In genomic region chr17:38749222-38750043, GRCh38 we compare ENCODE assay signal across 8 cellular contexts. TPM values are rescaled to one million over a fixed set of nuclear protein-coding genes. Genes with fewer than 3 reads are reported as not detected.
DNase-seq lines count a peak whose midpoint lies in the region; ATAC-seq and TF ChIP-seq lines count a peak whose summit lies in the region.

No MANE protein-coding gene starts in this region.

- H3K4me1 Mint-ChIP-seq in T-cell = peaks cover 57 to 60% (median 60%) of the 10 kb centered on the region in 3 donors

- ATAC-seq in DND-41 (ENCODE audit: insufficient read depth, low read depth) (no peak), T-cell (replicated peaks in 1 of 4) (no peak), aorta (ENCODE audit: low FRiP score) (peak; percentile 45), HG03565 (IDR thresholded peaks at IDR 0.05; ENCODE audit: unreplicated experiment) (no peak)

- H3K36me3 Mint-ChIP-seq in T-cell = peaks cover 8% of the 10 kb centered on the region

- H3K36me3 ChIP-seq in DND-41 (ENCODE audit: insufficient read depth, low read length) (peaks cover 13% of the 10 kb centered on the region), aorta (ENCODE audit: control insufficient read depth in 1 of 2, insufficient read depth in 2 of 2, low read length in 1 of 2) (no peaks in the 10 kb centered on the region)

- TF ChIP-seq RAD21 in Ishikawa (IDR thresholded peaks at IDR 0.05; ENCODE audit: low read depth) = no peak

- H3K27ac Mint-ChIP-seq in T-cell = no peak overlapping the region

- H2AFZ ChIP-seq in DND-41 (ENCODE audit: low read depth, low read length) = no peak overlapping the region

- H3K4me2 ChIP-seq in DND-41 (ENCODE audit: insufficient read depth, low read length) = peak overlapping the region; percentile 85; the same call in 1 of the 2 replicates

- H3K4me3 ChIP-seq in DND-41 (ENCODE audit: low read depth in 1 of 2, low read length in 2 of 2) (no peak overlapping the region), epithelial cell of esophagus (ENCODE audit: low read length) (peak overlapping the region; percentile 100), aorta (ENCODE audit: low read length in 2 of 2) (peak overlapping the region; percentile 27 to 73)

- H3K27me3 ChIP-seq in DND-41 (ENCODE audit: insufficient read depth, low read length, poor library complexity) (no peaks in the 10 kb centered on the region), aorta (ENCODE audit: control insufficient read depth in 1 of 2, insufficient read depth in 2 of 2, low read length in 1 of 2) (no peaks in the 10 kb centered on the region)

- CTCF ChIA-PET in T-cell (lab: Charles Lee) = interaction anchor here in 1 of 2 donors (0.5 kb wide), 1 partner anchor 12 kb away, joined by 5 read pairs; no protein-coding TSS in a partner anchor

- POLR2A ChIA-PET in T-cell (lab: Charles Lee) = no interaction called here

- peaks cover 21 to 52% of the 10 kb centered on the region in 2 donors for H3K27me3 Mint-ChIP-seq in T-cell

- H3K4me1 ChIP-seq in DND-41 (ENCODE audit: insufficient read depth, low read length) (peaks cover 64% of the 10 kb centered on the region), aorta (ENCODE audit: control insufficient read depth in 1 of 2, insufficient read depth in 2 of 2, low read length in 2 of 2) (no peaks in the 10 kb centered on the region)

- peaks cover 55% of the 10 kb centered on the region for H3K79me2 ChIP-seq in DND-41 (ENCODE audit: insufficient read depth, low read length)

- no peaks in the 10 kb centered on the region for H3K9me3 Mint-ChIP-seq in T-cell

- peaks cover 29% of the 10 kb centered on the region for H4K20me1 ChIP-seq in DND-41 (ENCODE audit: insufficient read depth, low read length)

- WGBS in aorta, 2 donors = 0 to 1% methylated on average over 71 to 79 of the region's 79 CpGs

- DNase-seq in DND-41 = no peak
- DNase-seq in T-cell = no peak
- peak; percentile 48 for DNase-seq in epithelial cell of esophagus (ENCODE audit: low read depth)
- DNase-seq in mucosa of gallbladder (ENCODE audit: low spot score) = peak; percentile 82
- peak; percentile 91 to 94 for DNase-seq in aorta
- DNase-seq in central memory CD4-positive, alpha-beta T cell = no peak

- TF ChIP-seq EP300 in Ishikawa (IDR thresholded peaks at IDR 0.05; ENCODE audit: borderline replicate concordance) = peak; percentile 44; the same call in 1 of the 2 replicates

- H3K27ac ChIP-seq in DND-41 (ENCODE audit: low read length) (no peak overlapping the region), aorta (ENCODE audit: low read depth in 1 of 2, low read length in 2 of 2) (peak overlapping the region in 1 of 2 donors; percentile 69)

- H3K9ac ChIP-seq in DND-41 (ENCODE audit: low read depth, low read length) = no peak overlapping the region

- intact Hi-C loops in aorta (cut with DNase I) = loop anchor here in 1 of 2 donors (5.0 kb wide), 1 partner anchor 48 kb away; the partner anchor contains the start of gene PIP4K2B

- peak overlapping the region; percentile 60 to 88 (median 68) for H3K4me3 Mint-ChIP-seq in T-cell

- TF ChIP-seq CTCF in DND-41 (IDR thresholded peaks at IDR 0.05; ENCODE audit: borderline replicate concordance, extremely low read depth, low read length, poor library complexity, severe bottlenecking) (no peak), epithelial cell of esophagus (IDR thresholded peaks at IDR 0.05; ENCODE audit: insufficient read depth, low read depth, low read length, missing control alignments) (no peak)

- H3K9me3 ChIP-seq in DND-41 (ENCODE audit: insufficient read depth, low read length, severe bottlenecking) (no peaks in the 10 kb centered on the region), aorta (ENCODE audit: control insufficient read depth, low read length) (no peaks in the 10 kb centered on the region)

TF ChIP-seq in Ishikawa, 13 proteins besides CTCF, POLR2A, EP300 and RAD21:
- TF ChIP-seq YY1 (IDR thresholded peaks at IDR 0.05; ENCODE audit: low read depth) = peak; percentile 69
- no peak; the same call in none of the 2 replicates for TF ChIP-seq MAX (IDR thresholded peaks at IDR 0.05)
- TF ChIP-seq REST (IDR thresholded peaks at IDR 0.05; ENCODE audit: low read depth) = no peak
- TF ChIP-seq TEAD4 (IDR thresholded peaks at IDR 0.05) = no peak
- TF ChIP-seq TCF12 (IDR thresholded peaks at IDR 0.05; ENCODE audit: low read depth) = peak; percentile 54; the same call in 1 of the 2 replicates
- no peak for TF ChIP-seq FOXM1 (IDR thresholded peaks at IDR 0.05; ENCODE audit: borderline replicate concordance, low read depth)
- peak; percentile 71; the same call in 1 of the 2 replicates for TF ChIP-seq TAF1 (IDR thresholded peaks at IDR 0.05; ENCODE audit: low read depth)
- no peak for TF ChIP-seq CREB1 (IDR thresholded peaks at IDR 0.05; ENCODE audit: low read depth)
- TF ChIP-seq NFIC (IDR thresholded peaks at IDR 0.05) = peak; percentile 39
- TF ChIP-seq EGR1 (IDR thresholded peaks at IDR 0.05) = peak; percentile 76
- no peak for TF ChIP-seq CEBPB (IDR thresholded peaks at IDR 0.05)
- TF ChIP-seq USF1 (IDR thresholded peaks at IDR 0.05) = peak; percentile 81
- TF ChIP-seq ZBTB7A (IDR thresholded peaks at IDR 0.05; ENCODE audit: low read depth) = peak; percentile 82

RNA-seq across cellular contexts. Expression of gene PCGF2, which starts 1.3 kb away (rescaled TPM):
- total RNA-seq in T-cell (under 1 TPM in 3 of 5 donors, not detected in 2; 0.28 to 0.69 (median 0.53) TPM), mucosa of gallbladder (52.3 TPM), aorta (10 to 100 TPM; 61.4 to 75.5 TPM)
- polyA plus RNA-seq in aorta = 10 to 100 TPM; 32.8 to 33.2 TPM

RNA-seq across cellular contexts. Expression of gene PSMB3, which starts 3.1 kb away (rescaled TPM):
- total RNA-seq in T-cell = 100 to 1,000 TPM in 3 of 5 donors, 10 to 100 TPM in 2; 81.2 to 116 (median 104) TPM
- total RNA-seq in mucosa of gallbladder = 119 TPM
- 100 to 1,000 TPM in 1 of 2 donors, 10 to 100 TPM in 1; 99.9 to 109 TPM for total RNA-seq in aorta
- 100 to 1,000 TPM; 164 to 183 TPM for polyA plus RNA-seq in aorta

RNA-seq across cellular contexts. Expression of gene CISD3, which starts 19.3 kb away (rescaled TPM):
- total RNA-seq in T-cell = 10 to 100 TPM; 10.7 to 21.5 (median 17.7) TPM
- total RNA-seq in mucosa of gallbladder = 51.5 TPM
- 10 to 100 TPM; 18.3 to 18.8 TPM for total RNA-seq in aorta
- polyA plus RNA-seq in aorta = 10 to 100 TPM; 42.4 to 59.0 TPM

RNA-seq across cellular contexts. Expression of gene MLLT6, which starts 44.4 kb away (rescaled TPM):
- total RNA-seq in T-cell = 100 to 1,000 TPM; 412 to 506 (median 480) TPM
- 175 TPM for total RNA-seq in mucosa of gallbladder
- total RNA-seq in aorta = 100 to 1,000 TPM; 124 to 195 TPM
- 10 to 100 TPM; 28.7 to 70.1 TPM for polyA plus RNA-seq in aorta

RNA-seq across cellular contexts. Expression of gene PIP4K2B, which starts 49.9 kb away (rescaled TPM):
- total RNA-seq in T-cell (10 to 100 TPM; 36.4 to 60.3 (median 52.6) TPM), mucosa of gallbladder (46.7 TPM), aorta (10 to 100 TPM; 32.4 to 48.4 TPM)
- polyA plus RNA-seq in aorta = 10 to 100 TPM in 1 of 2 donors, 1 to 10 TPM in 1; 9.6 to 26.1 TPM

Comparison
In these comparisons a context has a peak if more than half of its experiments do, and no peak if none do; other contexts are left out.
1. DNase-seq: peak in epithelial cell of esophagus (single experiment), mucosa of gallbladder (single experiment) and aorta (2 of 2); none in DND-41 (single experiment), T-cell (0 of 34) and central memory CD4-positive, alpha-beta T cell (single experiment).
2. H3K4me3 ChIP-seq: peak in epithelial cell of esophagus (single experiment) and aorta (2 of 2); none in DND-41 (0 of 2).
3. RNA of gene PCGF2, which starts 1.3 kb away (total RNA-seq): 61.4 to 75.5 TPM in aorta and 52.3 TPM in mucosa of gallbladder (single experiment); 0.28 to 0.69 TPM in T-cell; every median in the first group is over 10 times any median in the second.